ENCODE assay signal across 26 cellular contexts in the genomic region with DNA sequence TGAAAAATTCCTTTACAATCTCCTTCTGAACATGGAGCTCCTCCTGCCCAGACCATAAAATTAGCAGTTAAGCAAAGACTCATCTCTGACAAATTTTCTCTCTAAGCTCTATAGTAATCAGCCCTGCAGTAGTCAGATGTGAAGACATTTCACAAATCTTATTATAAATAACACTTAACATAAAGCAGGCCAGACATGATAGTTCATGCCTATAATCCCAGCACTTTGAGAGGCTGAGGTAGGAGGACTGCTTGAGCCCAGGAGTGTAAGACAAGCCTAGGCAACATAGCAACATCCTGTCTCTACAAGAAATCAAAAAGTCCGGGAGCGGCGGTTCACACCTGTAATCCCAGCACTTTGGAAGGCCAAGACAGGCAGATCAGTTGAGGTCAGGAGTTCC. TPM values are rescaled to one million over a fixed set of nuclear protein-coding genes. Genes with fewer than 3 reads are reported as not detected.
"Had no signal": no experiment of that assay in that cellular context is flagged by ENCODE, and none has a peak within 500 bp of the region (broad histone marks: within the 10 kb centered on the region; RNA-seq: fewer than 3 reads in every experiment).

No MANE protein-coding gene starts in this region.

- H3K27ac Mint-ChIP-seq: IgD-negative memory B cell had no signal

- H3K4me3 Mint-ChIP-seq: IgD-negative memory B cell had no signal

- DNase-seq: Kasumi-1, MV-4-11, NCI-H1048, NCI-H1105, NCI-H1417, NCI-H1436 treated with DMSO at 0.1 percent for 48 hours, NCI-H1694, NCI-H187 treated with DMSO at 0.1 percent for 48 hours, NCI-H2081, NCI-H2107, NCI-H2227 treated with DMSO at 0.1 percent for 48 hours, NCI-H446, NCI-H510A, NCI-H524 treated with DMSO at 0.1 percent for 48 hours, NCI-H69, NCI-H774, RPMI8226, SHP77, SK-N-SH, SW 1271 had no signal

- H3K9ac ChIP-seq: KMS-11, SK-N-SH had no signal

- H3K4me3 ChIP-seq: K562 had no signal

- H3K9me3 ChIP-seq: SK-N-SH had no signal

- ATAC-seq: K562 had no signal

- H3K4me2 ChIP-seq: KMS-11, SK-N-SH had no signal

- H3K27me3 Mint-ChIP-seq: IgD-negative memory B cell had no signal

- H3K27ac ChIP-seq: HL-60, KMS-11 had no signal

RNA-seq across cellular contexts. Expression of a gene that starts 52.5 kb away (rescaled TPM):
- total RNA-seq: K562, M059J, SK-MEL-5 had no signal
- polyA plus RNA-seq: IgD-negative memory B cell, K562, SK-N-SH had no signal

RNA-seq across cellular contexts. Expression of a gene that starts 56.7 kb away (rescaled TPM):
- total RNA-seq: K562, SK-MEL-5 had no signal
- polyA plus RNA-seq: IgD-negative memory B cell, K562 had no signal
